ENCODE assay signal across 24 cellular contexts in genomic region chr4:954211-955020, GRCh38. TPM values are rescaled to one million over a fixed set of nuclear protein-coding genes. Genes with fewer than 3 reads are reported as not detected.
"Had no signal": no experiment of that assay in that cellular context is flagged by ENCODE, and none has a peak within 500 bp of the region (broad histone marks: within the 10 kb centered on the region; RNA-seq: fewer than 3 reads in every experiment).

No MANE protein-coding gene starts in this region.

- H3K4me3 Mint-ChIP-seq: activated CD4-positive, alpha-beta T cell treated with anti-CD3 and anti-CD28 coated beads, Interleukin-2, amount 10 ng/mL, durations not matched to agents 7 days and 5 days; activated naive CD8-positive, alpha-beta T cell treated with anti-CD3 and anti-CD28 coated beads for 36 hours; effector memory CD8-positive, alpha-beta T cell; naive thymus-derived CD8-positive, alpha-beta T cell; WTC11 had no signal

- H3K27ac Mint-ChIP-seq: activated CD4-positive, alpha-beta T cell treated with anti-CD3 and anti-CD28 coated beads, Interleukin-2, amount 10 ng/mL, durations not matched to agents 7 days and 5 days; activated naive CD8-positive, alpha-beta T cell treated with anti-CD3 and anti-CD28 coated beads for 36 hours; activated T-helper 2 cell treated with anti-CD3 and anti-CD28 coated beads, Interferon-gamma antibody, Interleukin-2, Interleukin-4, amounts not matched to agents 10 μg/mL and 5 μg/mL and 100 μg/mL, durations not matched to agents 14 hours and 24 hours and 36 hours; progenitor cell of endocrine pancreas; WTC11 had no signal

- H3K4me1 ChIP-seq: heart left ventricle, transverse colon had no signal

- H3K36me3 Mint-ChIP-seq: WTC11 had no signal

- H3K4me3 ChIP-seq: heart left ventricle, transverse colon had no signal

- H3K27ac ChIP-seq: brain microvascular endothelial cell, epithelial cell of prostate, heart left ventricle, transverse colon had no signal

- H3K9me3 ChIP-seq: heart left ventricle, transverse colon had no signal

- ATAC-seq: effector memory CD8-positive, alpha-beta T cell; heart left ventricle; naive thymus-derived CD8-positive, alpha-beta T cell; right cardiac atrium; WTC11 had no signal

- DNase-seq: activated CD4-positive, alpha-beta T cell treated with anti-CD3 and anti-CD28 coated beads, Interleukin-2, amount 10 ng/mL, durations not matched to agents 7 days and 5 days; activated naive CD8-positive, alpha-beta T cell treated with anti-CD3 and anti-CD28 coated beads for 36 hours; anterior cingulate cortex; brain microvascular endothelial cell; cerebellar nuclear complex; dermis blood vessel endothelial cell; effector memory CD8-positive, alpha-beta T cell; foreskin melanocyte; mammary epithelial cell; naive thymus-derived CD8-positive, alpha-beta T cell; nucleus accumbens; small intestine; stimulated activated CD4-positive, alpha-beta T cell treated with anti-CD3 and anti-CD28 coated beads, Interleukin-4, amount 100 ng/mL, for 24 hours; stimulated activated naive CD4-positive, alpha-beta T cell treated with Interleukin-2 at 50 U/mL for 16 hours; substantia nigra; T-helper 2 cell; transverse colon had no signal

- H3K9me3 Mint-ChIP-seq: activated CD4-positive, alpha-beta T cell treated with anti-CD3 and anti-CD28 coated beads, Interleukin-2, amount 10 ng/mL, durations not matched to agents 7 days and 5 days; activated naive CD8-positive, alpha-beta T cell treated with anti-CD3 and anti-CD28 coated beads for 36 hours; activated T-helper 2 cell treated with anti-CD3 and anti-CD28 coated beads, Interferon-gamma antibody, Interleukin-2, Interleukin-4, amounts not matched to agents 10 μg/mL and 5 μg/mL and 100 μg/mL, durations not matched to agents 14 hours and 24 hours and 36 hours; effector memory CD8-positive, alpha-beta T cell; naive thymus-derived CD8-positive, alpha-beta T cell; WTC11 had no signal

- H3K27me3 ChIP-seq: brain microvascular endothelial cell, heart left ventricle, transverse colon had no signal

- H3K4me1 Mint-ChIP-seq: activated CD4-positive, alpha-beta T cell treated with anti-CD3 and anti-CD28 coated beads, Interleukin-2, amount 10 ng/mL, durations not matched to agents 7 days and 5 days; activated naive CD8-positive, alpha-beta T cell treated with anti-CD3 and anti-CD28 coated beads for 36 hours; WTC11 had no signal

- H3K27me3 Mint-ChIP-seq: activated CD4-positive, alpha-beta T cell treated with anti-CD3 and anti-CD28 coated beads, Interleukin-2, amount 10 ng/mL, durations not matched to agents 7 days and 5 days; activated naive CD8-positive, alpha-beta T cell treated with anti-CD3 and anti-CD28 coated beads for 36 hours; effector memory CD8-positive, alpha-beta T cell; naive thymus-derived CD8-positive, alpha-beta T cell; progenitor cell of endocrine pancreas had no signal

RNA-seq across cellular contexts. Expression of gene SLC26A1, which starts 38.8 kb away (rescaled TPM):
- total RNA-seq: activated CD8-positive, alpha-beta memory T cell treated with anti-CD3 and anti-CD28 coated beads for 36 hours; dermis blood vessel endothelial cell; mammary epithelial cell had no signal
